Comparison of ENCODE assay signal across 8 cellular contexts in the genomic region with DNA sequence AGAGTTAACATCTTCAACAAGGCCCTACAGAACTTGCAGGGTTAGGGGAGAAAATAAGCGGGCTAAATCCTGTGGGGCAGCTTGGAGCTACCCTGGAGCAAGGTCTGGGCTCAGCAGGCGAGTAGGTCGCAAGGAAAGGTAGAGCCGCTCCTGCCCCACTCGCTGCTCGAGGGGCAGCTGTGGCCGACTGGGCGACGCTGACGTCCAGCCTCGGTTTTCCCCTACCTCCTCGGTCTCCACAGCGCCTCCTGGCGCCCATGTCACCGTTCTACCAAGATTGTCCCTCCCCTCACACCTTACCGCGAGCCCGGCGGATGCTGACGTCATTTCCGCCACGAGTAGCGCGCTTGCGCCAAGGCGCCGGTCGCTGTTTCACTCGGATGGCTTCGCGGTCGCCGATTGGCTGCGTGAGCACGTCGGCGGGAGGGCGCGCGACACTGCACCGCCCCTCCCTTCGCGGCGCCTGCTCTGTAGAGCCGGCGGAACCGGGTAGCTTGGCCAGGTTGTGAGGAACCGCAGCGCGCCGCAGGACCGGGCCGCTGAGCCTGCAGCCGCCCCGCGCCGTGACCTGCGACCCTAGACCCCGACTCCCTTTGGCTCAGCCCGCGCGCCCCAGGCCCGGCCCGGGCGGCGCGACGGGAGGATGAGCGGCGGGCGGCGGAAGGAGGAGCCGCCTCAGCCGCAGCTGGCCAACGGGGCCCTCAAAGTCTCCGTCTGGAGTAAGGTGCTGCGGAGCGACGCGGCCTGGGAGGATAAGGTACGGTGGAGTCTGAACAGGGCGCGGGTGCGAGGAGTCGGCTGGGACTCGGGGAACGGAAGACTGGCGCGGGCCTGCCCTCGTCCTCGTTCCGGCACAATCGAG. TPM values are rescaled to one million over a fixed set of nuclear protein-coding genes. Genes with fewer than 3 reads are reported as not detected.
DNase-seq lines count a peak whose midpoint lies in the region; ATAC-seq, FAIRE-seq and TF ChIP-seq lines count a peak whose summit lies in the region.

A gene with protein sequence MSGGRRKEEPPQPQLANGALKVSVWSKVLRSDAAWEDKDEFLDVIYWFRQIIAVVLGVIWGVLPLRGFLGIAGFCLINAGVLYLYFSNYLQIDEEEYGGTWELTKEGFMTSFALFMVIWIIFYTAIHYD (plus strand): TSS at position 471 of the 862 bp plus-strand sequence. CDS start 173 bp downstream, at position 644.

- peaks cover 34% of the 10 kb centered on the region for H3K79me2 ChIP-seq in keratinocyte (ENCODE audit: control insufficient read depth, insufficient read depth, low read length)

- H2AFZ ChIP-seq in keratinocyte (ENCODE audit: control insufficient read depth, low read length) = peak within 1 kb of the TSS; percentile 97

- H3K27me3 ChIP-seq in keratinocyte (ENCODE audit: control insufficient read depth, extremely low read depth, insufficient read depth, low read length) = no peaks in the 10 kb centered on the region

- H3K27ac ChIP-seq in keratinocyte (ENCODE audit: control insufficient read depth, insufficient read depth, low read length) = peak within 1 kb of the TSS; percentile 67

- peaks cover 3% of the 10 kb centered on the region for H4K20me1 ChIP-seq in keratinocyte (ENCODE audit: control insufficient read depth, extremely low read depth, insufficient read depth, low read length)

- H3K4me2 ChIP-seq in keratinocyte (ENCODE audit: control insufficient read depth, extremely low read depth, insufficient read depth, low read depth, low read length) = peak within 1 kb of the TSS; percentile 87

- no peaks in the 10 kb centered on the region for H3K9me3 ChIP-seq in keratinocyte (ENCODE audit: control insufficient read depth, low read depth, low read length)

- peak; percentile 84 for TF ChIP-seq CTCF in AG10803 (conservative IDR thresholded peaks at IDR 0.05; ENCODE audit: low read length)
- TF ChIP-seq CTCF in keratinocyte (optimal IDR thresholded peaks at IDR 0.05 in 1 of 3, IDR thresholded peaks at IDR 0.05 in 1 of 3, conservative IDR thresholded peaks at IDR 0.05 in 1 of 3; ENCODE audit: extremely low read depth in 1 of 3, insufficient read depth in 2 of 3, low read length in 3 of 3) = peak; percentile 93 to 100 (median 97)

- peaks cover 14 to 17% of the 10 kb centered on the region in 2 experiments for H3K36me3 ChIP-seq in keratinocyte (ENCODE audit: control insufficient read depth in 2 of 2, extremely low read depth in 1 of 2, insufficient read depth in 2 of 2, low read length in 2 of 2)

- FAIRE-seq in keratinocyte (lab: Jason Lieb, UNC) = no peak

- H3K4me1 ChIP-seq in keratinocyte (ENCODE audit: control insufficient read depth, extremely low read depth, insufficient read depth, low read length) = peaks cover 19% of the 10 kb centered on the region

- peak; percentile 86 for ATAC-seq in GM19023 (IDR thresholded peaks at IDR 0.05; ENCODE audit: unreplicated experiment)
- ATAC-seq in HG03342 (IDR thresholded peaks at IDR 0.05; ENCODE audit: unreplicated experiment) = peak; percentile 72
- peak; percentile 85 to 92 for ATAC-seq in activated CD4-positive, CD25-positive, alpha-beta regulatory T cell treated with anti-CD3 and anti-CD28 coated beads, Interleukin-2, amount 50 U/mL, for 24 hours

- dilution Hi-C loops in keratinocyte (cut with MboI; ENCODE audit: extremely low pct_ligation_motif_present, low sequenced_read_pairs) = no loop called here

- peak; percentile 97 for DNase-seq in AG10803 (ENCODE audit: low read depth)
- DNase-seq in NCI-H446 (lab: John Stamatoyannopoulos, UW) = peak; percentile 96 to 100
- peak; percentile 81 to 87 for DNase-seq in cerebellar nuclear complex (lab: John Stamatoyannopoulos, UW)
- peak; percentile 91 for DNase-seq in keratinocyte (ENCODE audit: low read depth, low spot score)
- peak; percentile 99 for DNase-seq in stimulated activated CD4-positive, alpha-beta T cell treated with anti-CD3 and anti-CD28 coated beads, Interleukin-15, amount 100 ng/mL, for 24 hours

- H3K9me1 ChIP-seq in keratinocyte (ENCODE audit: control insufficient read depth, extremely low read depth, insufficient read depth, low read length) = no peaks in the 10 kb centered on the region

- H3K9ac ChIP-seq in keratinocyte (ENCODE audit: control insufficient read depth, extremely low read depth, insufficient read depth, low read length) = peak within 1 kb of the TSS; percentile 83

- peak within 1 kb of the TSS; percentile 94 for H3K4me3 ChIP-seq in AG10803 (ENCODE audit: low read length)
- H3K4me3 ChIP-seq in keratinocyte (ENCODE audit: control insufficient read depth in 2 of 3, extremely low read depth in 1 of 3, insufficient read depth in 2 of 3, low read depth in 1 of 3, low read length in 3 of 3) = peak within 1 kb of the TSS; percentile 67 to 91 (median 79)

RNA-seq across cellular contexts. Expression of the gene that starts here (rescaled TPM):
- polyA plus RNA-seq in keratinocyte = 134 to 203 TPM (median 188 TPM) in 3 replicates
- polyA plus RNA-seq in keratinocyte (2011; ENCODE audit: low read depth) = 17.4 TPM
- 169 and 262 TPM in 2 replicates for polyA plus RNA-seq in keratinocyte (2011; cell fraction: cytosol; rRNA removed)
- 126 and 144 TPM in 2 replicates for polyA plus RNA-seq in keratinocyte (2011; cell fraction: nucleus; rRNA removed)
- polyA plus RNA-seq in keratinocyte (2012; ENCODE audit: low replicate concordance) = 105 and 115 TPM in 2 replicates
- polyA minus RNA-seq in keratinocyte = 49.9 to 83.7 TPM (median 56.2 TPM) in 3 replicates
- 97.1 TPM for polyA minus RNA-seq in keratinocyte (2011; cell fraction: cytosol; rRNA and poly(A)+ RNA removed)
- 19.6 and 20.7 TPM in 2 replicates for polyA minus RNA-seq in keratinocyte (2011; cell fraction: nucleus; rRNA and poly(A)+ RNA removed)

Comparison
In these comparisons a context has a peak if more than half of its experiments do, and no peak if none do; other contexts are left out.
1. Peak in every context shown above with its lines: DNase-seq, ATAC-seq, H3K4me3 ChIP-seq and H3K27ac ChIP-seq.